1 cellular context compared by ENCODE assay signal in the genomic region with DNA sequence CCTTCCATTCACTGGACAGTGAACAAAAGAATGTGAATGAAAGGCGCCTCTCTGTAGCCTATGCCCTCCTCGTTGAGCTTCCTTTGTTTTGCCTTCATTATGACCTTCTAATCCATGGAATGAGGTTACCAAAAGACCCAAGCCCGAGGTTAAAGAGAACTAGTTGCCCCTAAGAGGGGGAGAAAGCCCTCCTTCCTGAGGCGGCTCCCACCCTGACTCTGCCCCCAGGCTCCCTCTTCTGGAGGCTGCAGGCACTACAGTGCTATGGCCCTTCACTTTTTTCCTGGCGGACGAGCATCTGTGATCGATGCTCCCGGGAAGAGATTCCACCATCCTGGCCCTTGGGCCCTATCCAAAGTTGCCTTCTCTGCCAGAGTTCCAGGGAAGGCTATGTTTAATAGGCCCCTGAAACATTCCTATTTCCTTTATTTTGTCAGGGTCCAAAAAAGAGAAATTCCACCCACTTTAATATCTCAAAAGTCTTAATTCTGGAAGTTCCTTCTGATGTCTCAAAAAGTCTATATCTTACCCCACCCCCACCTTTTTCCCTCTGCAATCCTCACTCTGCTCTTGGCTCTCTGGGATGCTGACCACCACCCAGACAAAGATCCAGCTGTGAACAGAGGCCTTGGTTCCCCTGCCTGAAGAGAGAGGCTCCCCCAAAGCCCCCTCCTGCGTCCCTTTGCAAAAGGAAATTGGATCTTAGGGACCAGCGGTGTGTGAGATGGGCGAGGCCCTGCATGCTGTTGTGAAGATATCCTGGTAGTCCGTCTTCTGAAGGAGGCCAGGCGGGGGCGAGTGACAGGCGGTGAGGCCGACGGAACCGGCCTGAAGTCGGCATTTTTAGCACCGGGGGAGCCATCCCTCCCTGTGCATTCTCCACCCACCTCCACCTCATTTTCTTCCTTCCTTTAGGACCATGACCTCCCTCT.
TF ChIP-seq lines count a peak whose summit lies in the region.

No MANE protein-coding gene starts in this region.

TF ChIP-seq in WTC11, 78 proteins besides CTCF, POLR2A, EP300 and RAD21 (continued from another document):
- TF ChIP-seq, protein P1, sequence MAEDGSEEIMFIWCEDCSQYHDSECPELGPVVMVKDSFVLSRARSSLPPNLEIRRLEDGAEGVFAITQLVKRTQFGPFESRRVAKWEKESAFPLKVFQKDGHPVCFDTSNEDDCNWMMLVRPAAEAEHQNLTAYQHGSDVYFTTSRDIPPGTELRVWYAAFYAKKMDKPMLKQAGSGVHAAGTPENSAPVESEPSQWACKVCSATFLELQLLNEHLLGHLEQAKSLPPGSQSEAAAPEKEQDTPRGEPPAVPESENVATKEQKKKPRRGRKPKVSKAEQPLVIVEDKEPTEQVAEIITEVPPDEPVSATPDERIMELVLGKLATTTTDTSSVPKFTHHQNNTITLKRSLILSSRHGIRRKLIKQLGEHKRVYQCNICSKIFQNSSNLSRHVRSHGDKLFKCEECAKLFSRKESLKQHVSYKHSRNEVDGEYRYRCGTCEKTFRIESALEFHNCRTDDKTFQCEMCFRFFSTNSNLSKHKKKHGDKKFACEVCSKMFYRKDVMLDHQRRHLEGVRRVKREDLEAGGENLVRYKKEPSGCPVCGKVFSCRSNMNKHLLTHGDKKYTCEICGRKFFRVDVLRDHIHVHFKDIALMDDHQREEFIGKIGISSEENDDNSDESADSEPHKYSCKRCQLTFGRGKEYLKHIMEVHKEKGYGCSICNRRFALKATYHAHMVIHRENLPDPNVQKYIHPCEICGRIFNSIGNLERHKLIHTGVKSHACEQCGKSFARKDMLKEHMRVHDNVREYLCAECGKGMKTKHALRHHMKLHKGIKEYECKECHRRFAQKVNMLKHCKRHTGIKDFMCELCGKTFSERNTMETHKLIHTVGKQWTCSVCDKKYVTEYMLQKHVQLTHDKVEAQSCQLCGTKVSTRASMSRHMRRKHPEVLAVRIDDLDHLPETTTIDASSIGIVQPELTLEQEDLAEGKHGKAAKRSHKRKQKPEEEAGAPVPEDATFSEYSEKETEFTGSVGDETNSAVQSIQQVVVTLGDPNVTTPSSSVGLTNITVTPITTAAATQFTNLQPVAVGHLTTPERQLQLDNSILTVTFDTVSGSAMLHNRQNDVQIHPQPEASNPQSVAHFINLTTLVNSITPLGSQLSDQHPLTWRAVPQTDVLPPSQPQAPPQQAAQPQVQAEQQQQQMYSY (CRISPR knock-in tag; IDR thresholded peaks at IDR 0.05), result no peak
- TF ChIP-seq IRF2 (CRISPR knock-in tag; IDR thresholded peaks at IDR 0.05; ENCODE audit: borderline replicate concordance, low read depth) (no peak), ETV6 (CRISPR knock-in tag; IDR thresholded peaks at IDR 0.05) (0 out of 2 replicates have a peak, but pooled peaks have one; percentile 33)
